11 cellular contexts compared by ENCODE assay signal in genomic region chr2:225274751-225275150, GRCh38.
A peak's percentile ranks its signal among the peaks of the same experiment; 100 is the strongest.
DNase-seq lines count a peak whose midpoint lies in the region; ATAC-seq and TF ChIP-seq lines count a peak whose summit lies in the region.
"Had no signal": no experiment of that assay in that cellular context is flagged by ENCODE, and none has a peak within 500 bp of the region (broad histone marks: within the 10 kb centered on the region; RNA-seq: fewer than 3 reads in every experiment).

No MANE protein-coding gene starts in this region.

- H3K4me3 ChIP-seq in epithelial cell of proximal tubule (ENCODE audit: low read depth, low read length), result no peak overlapping the region

- H3K9me3 Mint-ChIP-seq in glutamatergic neuron (ENCODE audit: unreplicated experiment), result no peaks in the 10 kb centered on the region
- H3K9me3 Mint-ChIP-seq in stimulated activated naive CD8-positive, alpha-beta T cell treated with anti-CD3 and anti-CD28 coated beads, Interleukin-15, amount 100 ng/mL, for 72 hours, result peaks cover 10 to 15% of the 10 kb centered on the region in 2 donors

- ATAC-seq in HG03103 (IDR thresholded peaks at IDR 0.05; ENCODE audit: low read depth, unreplicated experiment), result peak; percentile 27
- no peak for ATAC-seq in stimulated activated naive CD8-positive, alpha-beta T cell treated with anti-CD3 and anti-CD28 coated beads, Interleukin-15, amount 100 ng/mL, for 72 hours
- ATAC-seq: HCT116 had no signal

- H3K27ac Mint-ChIP-seq in glutamatergic neuron (ENCODE audit: unreplicated experiment), result no peak overlapping the region
- H3K27ac Mint-ChIP-seq in stimulated activated naive CD8-positive, alpha-beta T cell treated with anti-CD3 and anti-CD28 coated beads, Interleukin-15, amount 100 ng/mL, for 72 hours, result no peak overlapping the region

- no peaks in the 10 kb centered on the region for H3K36me3 Mint-ChIP-seq in glutamatergic neuron (ENCODE audit: unreplicated experiment)

- H3K4me3 Mint-ChIP-seq in glutamatergic neuron (ENCODE audit: unreplicated experiment), result no peak overlapping the region
- no peak overlapping the region for H3K4me3 Mint-ChIP-seq in stimulated activated naive CD8-positive, alpha-beta T cell treated with anti-CD3 and anti-CD28 coated beads, Interleukin-15, amount 100 ng/mL, for 72 hours

- no peaks in the 10 kb centered on the region for H3K27me3 Mint-ChIP-seq in glutamatergic neuron (ENCODE audit: unreplicated experiment)
- H3K27me3 Mint-ChIP-seq in stimulated activated naive CD8-positive, alpha-beta T cell treated with anti-CD3 and anti-CD28 coated beads, Interleukin-15, amount 100 ng/mL, for 72 hours, result no peaks in the 10 kb centered on the region

- H3K4me1 Mint-ChIP-seq in glutamatergic neuron (ENCODE audit: low read depth, unreplicated experiment), result no peaks in the 10 kb centered on the region
- H3K4me1 Mint-ChIP-seq in stimulated activated naive CD8-positive, alpha-beta T cell treated with anti-CD3 and anti-CD28 coated beads, Interleukin-15, amount 100 ng/mL, for 72 hours, result peaks cover 11% of the 10 kb centered on the region

- DNase-seq in ELR (ENCODE audit: low read depth), result peak; percentile 25
- DNase-seq in NCI-H2196 treated with DMSO at 0.1 percent for 48 hours (lab: John Stamatoyannopoulos, UW; ENCODE audit: unreplicated experiment), result peak; percentile 35
- peak; percentile 18 for DNase-seq in epithelial cell of proximal tubule (ENCODE audit: low read depth)
- DNase-seq in glutamatergic neuron, result no peak
- DNase-seq in stimulated activated naive CD8-positive, alpha-beta T cell treated with anti-CD3 and anti-CD28 coated beads, Interleukin-15, amount 100 ng/mL, for 72 hours, result no peak
- DNase-seq in T-helper 9 cell, result no peak
- DNase-seq in stimulated activated CD4-positive, alpha-beta T cell treated with anti-CD3 and anti-CD28 coated beads, Interleukin-4, amount 100 ng/mL, for 24 hours, result no peak
- DNase-seq: dermis blood vessel endothelial cell, kidney had no signal

- TF ChIP-seq CTCF in epithelial cell of proximal tubule (conservative IDR thresholded peaks at IDR 0.05; ENCODE audit: low read depth, low read length) (no peak), glutamatergic neuron (IDR thresholded peaks at IDR 0.05; ENCODE audit: partially characterized antibody, unreplicated experiment) (no peak)

Comparison
In these comparisons a context has a peak if more than half of its experiments do, and no peak if none do; other contexts are left out.
1. DNase-seq: peak in ELR (single experiment), NCI-H2196 treated with DMSO at 0.1 percent for 48 hours (single experiment) and epithelial cell of proximal tubule (single experiment); none in glutamatergic neuron (single experiment), stimulated activated naive CD8-positive, alpha-beta T cell treated with anti-CD3 and anti-CD28 coated beads, Interleukin-15, amount 100 ng/mL, for 72 hours (0 of 2), T-helper 9 cell (single experiment) and stimulated activated CD4-positive, alpha-beta T cell treated with anti-CD3 and anti-CD28 coated beads, Interleukin-4, amount 100 ng/mL, for 24 hours (single experiment).